In genomic region chr6:9543649-9544048, GRCh38 we compare ENCODE assay signal across 19 cellular contexts.
DNase-seq lines count a peak whose midpoint lies in the region; ATAC-seq and TF ChIP-seq lines count a peak whose summit lies in the region.
"Had no signal": no experiment of that assay in that cellular context is flagged by ENCODE, and none has a peak within 500 bp of the region (broad histone marks: within the 10 kb centered on the region; RNA-seq: fewer than 3 reads in every experiment).

No MANE protein-coding gene starts in this region.

- H3K79me2 ChIP-seq in mesendoderm (ENCODE audit: control insufficient read depth, insufficient read depth, low read length) (no peaks in the 10 kb centered on the region), mammary epithelial cell (ENCODE audit: insufficient read depth, low read length) (no peaks in the 10 kb centered on the region)

- H3K79me1 ChIP-seq in mesendoderm (ENCODE audit: low read length): no peaks in the 10 kb centered on the region

- H3K56ac ChIP-seq in mesendoderm (ENCODE audit: low read length): no peak overlapping the region

- H3K36me3 ChIP-seq in endodermal cell (ENCODE audit: control insufficient read depth, insufficient read depth, low read length) (no peaks in the 10 kb centered on the region), mesendoderm (ENCODE audit: control insufficient read depth, insufficient read depth, low read length) (no peaks in the 10 kb centered on the region), mammary epithelial cell (ENCODE audit: insufficient read depth, low read length) (no peaks in the 10 kb centered on the region)

- no peak overlapping the region for H2BK120ac ChIP-seq in mesendoderm (ENCODE audit: low read depth, low read length)

- H3K4me1 ChIP-seq in endodermal cell (ENCODE audit: control insufficient read depth, insufficient read depth, low read length): no peaks in the 10 kb centered on the region
- no peaks in the 10 kb centered on the region for H3K4me1 ChIP-seq in mesendoderm (ENCODE audit: control insufficient read depth, low read depth, low read length)
- no peaks in the 10 kb centered on the region for H3K4me1 ChIP-seq in mammary epithelial cell (ENCODE audit: insufficient read depth, low read length)

- peaks cover 11% of the 10 kb centered on the region for H3K4me1 Mint-ChIP-seq in endodermal cell
- no peaks in the 10 kb centered on the region for H3K4me1 Mint-ChIP-seq in activated CD4-positive, alpha-beta memory T cell treated with anti-CD3 and anti-CD28 coated beads for 36 hours (ENCODE audit: low read depth)
- H3K4me1 Mint-ChIP-seq in stimulated activated memory B cell treated with anti-CD40 and anti-IgM and Interleukin-4, amounts not matched to agents 10 μg/mL and 1 μg/mL and 100 μg/mL, for 72 hours: no peaks in the 10 kb centered on the region
- H3K4me1 Mint-ChIP-seq: B cell had no signal

- H3K9me3 ChIP-seq in endodermal cell (ENCODE audit: control insufficient read depth, low read length) (no peaks in the 10 kb centered on the region), mammary epithelial cell (replicated peaks; ENCODE audit: insufficient read depth, low read length) (no peaks in the 10 kb centered on the region)

- no peak overlapping the region for H3K27ac Mint-ChIP-seq in endodermal cell
- no peak overlapping the region for H3K27ac Mint-ChIP-seq in activated CD4-positive, alpha-beta memory T cell treated with anti-CD3 and anti-CD28 coated beads for 36 hours
- no peak overlapping the region for H3K27ac Mint-ChIP-seq in stimulated activated memory B cell treated with anti-CD40 and anti-IgM and Interleukin-4, amounts not matched to agents 10 μg/mL and 1 μg/mL and 100 μg/mL, for 72 hours
- H3K27ac Mint-ChIP-seq: B cell, HFFc6 had no signal

- no peaks in the 10 kb centered on the region for H3K36me3 Mint-ChIP-seq in endodermal cell (ENCODE audit: low read depth)
- no peaks in the 10 kb centered on the region for H3K36me3 Mint-ChIP-seq in activated CD4-positive, alpha-beta memory T cell treated with anti-CD3 and anti-CD28 coated beads for 36 hours
- H3K36me3 Mint-ChIP-seq in stimulated activated memory B cell treated with anti-CD40 and anti-IgM and Interleukin-4, amounts not matched to agents 10 μg/mL and 1 μg/mL and 100 μg/mL, for 72 hours: no peaks in the 10 kb centered on the region

- in situ Hi-C loops in mammary epithelial cell (cut with MboI; ENCODE audit: low sequenced_read_pairs in 2 of 2): loop anchor here (25.0 kb wide), 3 partner anchors 319 to 869 kb away; partner anchors contain the start of gene TFAP2A (in 2 of the 2)

- H3K4me3 ChIP-seq in endodermal cell (ENCODE audit: low read length) (no peak overlapping the region), mesendoderm (ENCODE audit: low read length) (no peak overlapping the region), mammary epithelial cell (replicated peaks in 1 of 3; ENCODE audit: insufficient read depth in 1 of 3, low read depth in 2 of 3, low read length in 3 of 3) (no peak overlapping the region)

- H3K18ac ChIP-seq in mesendoderm (ENCODE audit: low read length): no peak overlapping the region

- H3K4ac ChIP-seq in mesendoderm (ENCODE audit: low read depth, low read length): no peak overlapping the region

- H3K27ac ChIP-seq in endodermal cell (ENCODE audit: low read depth, low read length): no peak overlapping the region
- no peak overlapping the region for H3K27ac ChIP-seq in mesendoderm (ENCODE audit: low read depth, low read length)
- no peak overlapping the region for H3K27ac ChIP-seq in mammary epithelial cell (ENCODE audit: insufficient read depth, low read depth, low read length)

- no peak overlapping the region for H3K9ac ChIP-seq in endodermal cell (ENCODE audit: extremely low read depth, low read length, poor library complexity, severe bottlenecking)
- no peak overlapping the region for H3K9ac ChIP-seq in mesendoderm (ENCODE audit: low read length)
- no peak overlapping the region for H3K9ac ChIP-seq in mammary epithelial cell (ENCODE audit: insufficient read depth, low read length)

- H2BK15ac ChIP-seq in mesendoderm (replicated peaks; ENCODE audit: low read depth): no peak overlapping the region

- BruUV-seq in mammary epithelial cell (replicated peaks; lab: Mats Ljungman, UMichigan): no TSS peak

- no peak overlapping the region for H2AFZ ChIP-seq in mammary epithelial cell (ENCODE audit: low read depth, low read length)

- TF ChIP-seq CTCF in endodermal cell (conservative IDR thresholded peaks at IDR 0.05) (no peak), mammary epithelial cell (conservative IDR thresholded peaks at IDR 0.05 in 1 of 2, IDR thresholded peaks at IDR 0.05 in 1 of 2; ENCODE audit: extremely low read depth in 1 of 2, insufficient read depth in 1 of 2, low read depth in 1 of 2, low read length in 2 of 2) (no peak)

- H3K27me3 Mint-ChIP-seq in endodermal cell (ENCODE audit: insufficient read depth): no peaks in the 10 kb centered on the region
- no peaks in the 10 kb centered on the region for H3K27me3 Mint-ChIP-seq in activated CD4-positive, alpha-beta memory T cell treated with anti-CD3 and anti-CD28 coated beads for 36 hours
- H3K27me3 Mint-ChIP-seq in stimulated activated memory B cell treated with anti-CD40 and anti-IgM and Interleukin-4, amounts not matched to agents 10 μg/mL and 1 μg/mL and 100 μg/mL, for 72 hours: no peaks in the 10 kb centered on the region
- H3K27me3 Mint-ChIP-seq: B cell had no signal

- CTCF ChIA-PET in activated CD4-positive, alpha-beta memory T cell treated with anti-CD3 and anti-CD28 coated beads for 36 hours (lab: Charles Lee): no interaction called here
- CTCF ChIA-PET in mammary epithelial cell (lab: Charles Lee; ENCODE audit: low non-redundant PET): no interaction called here

- no peak for ATAC-seq in stimulated activated memory B cell treated with anti-CD40 and anti-IgM and Interleukin-4, amounts not matched to agents 10 μg/mL and 1 μg/mL and 100 μg/mL, for 72 hours

- no peak overlapping the region for H3K4me3 Mint-ChIP-seq in endodermal cell
- no peak overlapping the region for H3K4me3 Mint-ChIP-seq in activated CD4-positive, alpha-beta memory T cell treated with anti-CD3 and anti-CD28 coated beads for 36 hours
- no peak overlapping the region for H3K4me3 Mint-ChIP-seq in stimulated activated memory B cell treated with anti-CD40 and anti-IgM and Interleukin-4, amounts not matched to agents 10 μg/mL and 1 μg/mL and 100 μg/mL, for 72 hours
- H3K4me3 Mint-ChIP-seq: B cell, HFFc6 had no signal

- WGBS in endodermal cell (ENCODE audit: insufficient coverage in 1 of 2, insufficient read length in 1 of 2), 2 experiments: 83 to 100% methylated on average over 3 to 5 of the region's 5 CpGs
- no CpG with 5 or more reads among the region's 5 CpGs for WGBS in mesendoderm (ENCODE audit: extremely low coverage, insufficient coverage, low lambda C conversion rate)
- WGBS in mammary epithelial cell (ENCODE audit: low coverage, missing lambda C conversion rate): 93% methylated on average over 3 of the region's 5 CpGs

- DNase-seq in NCI-H748 (lab: John Stamatoyannopoulos, UW; ENCODE audit: unreplicated experiment) (peak; percentile 39), NCI-H748 treated with DMSO at 0.1 percent for 48 hours (lab: John Stamatoyannopoulos, UW) (no peak), NCI-H82 (lab: John Stamatoyannopoulos, UW) (peak; percentile 60), endodermal cell (peak; percentile 48), mesendoderm (peak; percentile 62), mammary epithelial cell (no peak)
- DNase-seq in activated CD4-positive, alpha-beta memory T cell treated with anti-CD3 and anti-CD28 coated beads for 36 hours: no peak
- DNase-seq: 8988T; DMS53; GDM1; HFFc6; KG1; NCI-H1105 treated with DMSO at 0.1 percent for 48 hours; NCI-H2029 treated with DMSO at 0.1 percent for 48 hours; NCI-H226; NCI-H526; NK-92 treated with Interleukin-12 subunit alpha and Interleukin-12 subunit beta, amount 100 ng/mL, for 24 hours had no signal

- no peaks in the 10 kb centered on the region for H3K9me3 Mint-ChIP-seq in endodermal cell
- no peaks in the 10 kb centered on the region for H3K9me3 Mint-ChIP-seq in activated CD4-positive, alpha-beta memory T cell treated with anti-CD3 and anti-CD28 coated beads for 36 hours
- H3K9me3 Mint-ChIP-seq in stimulated activated memory B cell treated with anti-CD40 and anti-IgM and Interleukin-4, amounts not matched to agents 10 μg/mL and 1 μg/mL and 100 μg/mL, for 72 hours: no peaks in the 10 kb centered on the region
- H3K9me3 Mint-ChIP-seq: HFFc6 had no signal

- H4K8ac ChIP-seq in mesendoderm (ENCODE audit: low read depth, low read length): no peak overlapping the region

- H3K27me3 ChIP-seq in endodermal cell (ENCODE audit: control insufficient read depth, insufficient read depth, low read length, poor library complexity, severe bottlenecking) (no peaks in the 10 kb centered on the region), mesendoderm (ENCODE audit: insufficient read depth, low read length, poor library complexity) (no peaks in the 10 kb centered on the region), mammary epithelial cell (ENCODE audit: insufficient read depth, low read length) (no peaks in the 10 kb centered on the region)

- H2BK5ac ChIP-seq in mesendoderm (ENCODE audit: low read length): no peak overlapping the region

- no peaks in the 10 kb centered on the region for H4K20me1 ChIP-seq in mammary epithelial cell (ENCODE audit: insufficient read depth, low read length)

- H3K4me2 ChIP-seq in mesendoderm (ENCODE audit: low read length) (no peak overlapping the region), mammary epithelial cell (ENCODE audit: insufficient read depth, low read depth, low read length) (no peak overlapping the region)

- intact Hi-C loops in activated CD4-positive, alpha-beta memory T cell treated with anti-CD3 and anti-CD28 coated beads for 36 hours (cut with micrococcal nuclease): no loop called here
- intact Hi-C loops in mammary epithelial cell (cut with micrococcal nuclease): loop anchor here (5.0 to 10.0 kb wide), 2 partner anchors 171 to 539 kb away; no protein-coding TSS in a partner anchor

- dilution Hi-C loops in mammary epithelial cell (cut with HindIII; ENCODE audit: low sequenced_read_pairs): no loop called here

- no peak overlapping the region for H4K5ac ChIP-seq in mesendoderm (ENCODE audit: low read length)

- H3K23ac ChIP-seq in mesendoderm (ENCODE audit: low read length): no peak overlapping the region

- no peak overlapping the region for H2AK5ac ChIP-seq in mesendoderm (ENCODE audit: low read length)

- POLR2A ChIA-PET in activated CD4-positive, alpha-beta memory T cell treated with anti-CD3 and anti-CD28 coated beads for 36 hours (lab: Charles Lee): no interaction called here

Comparison
In these comparisons a context has a peak if more than half of its experiments do, and no peak if none do; other contexts are left out.
1. DNase-seq: peak in NCI-H748 (single experiment), NCI-H82 (single experiment), endodermal cell (single experiment) and mesendoderm (single experiment); none in NCI-H748 treated with DMSO at 0.1 percent for 48 hours (single experiment), activated CD4-positive, alpha-beta memory T cell treated with anti-CD3 and anti-CD28 coated beads for 36 hours (single experiment) and mammary epithelial cell (single experiment).